Comparison of ENCODE assay signal across 8 cellular contexts in the genomic region with DNA sequence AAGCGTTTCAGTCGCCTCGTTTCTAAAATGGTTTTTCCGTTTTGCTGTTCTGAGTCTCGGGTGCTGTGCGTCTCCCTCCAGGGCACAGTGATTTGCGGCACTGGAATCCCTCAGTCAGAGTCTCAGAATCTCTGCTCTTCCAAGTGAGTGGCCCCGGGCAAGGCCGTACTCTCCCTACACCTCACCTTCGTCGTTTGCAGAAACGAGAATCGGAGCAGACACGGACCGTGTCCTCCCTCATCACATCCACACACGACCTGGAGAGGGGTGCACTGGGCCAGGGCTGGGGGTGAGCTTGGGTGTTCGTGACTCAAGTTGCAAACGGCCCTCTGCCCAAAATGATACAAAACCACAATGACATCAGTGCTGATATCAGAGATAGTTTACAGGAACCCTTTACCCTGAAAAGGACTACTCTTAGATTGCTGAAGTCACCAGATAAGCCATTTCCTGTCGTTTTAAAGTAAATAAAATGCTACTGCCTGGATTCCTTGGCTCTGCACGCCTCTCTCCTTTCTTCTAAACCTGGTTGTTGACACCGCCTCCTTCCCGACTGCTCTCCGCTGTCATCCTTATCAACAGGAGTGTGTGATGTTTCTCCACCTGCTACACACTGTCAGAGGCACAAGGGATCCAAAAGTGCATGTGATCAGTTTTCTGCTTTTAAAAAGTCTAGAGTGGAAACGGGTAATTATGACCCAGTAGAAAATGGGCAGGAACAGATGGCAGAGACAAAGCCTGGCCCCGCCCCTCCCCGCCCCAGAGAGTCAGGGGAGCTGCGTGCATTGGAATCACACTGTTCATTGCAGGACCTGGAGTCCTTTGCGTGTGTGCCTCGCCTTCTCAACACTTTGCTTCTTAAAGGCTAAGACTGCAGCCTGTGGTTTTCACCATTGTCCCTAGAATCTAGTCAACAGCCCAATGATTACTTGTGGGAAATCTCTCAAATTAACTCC.
DNase-seq lines count a peak whose midpoint lies in the region; ATAC-seq and TF ChIP-seq lines count a peak whose summit lies in the region.

No MANE protein-coding gene starts in this region.

- TF ChIP-seq CTCF in AG10803 (conservative IDR thresholded peaks at IDR 0.05; ENCODE audit: low read length) = no peak

- H3K4me1 ChIP-seq in stomach smooth muscle (ENCODE audit: control insufficient read depth, insufficient read depth, low read length) = peaks cover 8% of the 10 kb centered on the region

- H3K9ac ChIP-seq in stomach smooth muscle (ENCODE audit: low read length in 2 of 2) = peak overlapping the region; percentile 39 to 47

- ATAC-seq in HG02870 (IDR thresholded peaks at IDR 0.05; ENCODE audit: unreplicated experiment) = no peak
- ATAC-seq in GM18907 (IDR thresholded peaks at IDR 0.05; ENCODE audit: unreplicated experiment) = no peak

- H3K27ac ChIP-seq in stomach smooth muscle (ENCODE audit: low read length) = no peak overlapping the region

- H3K9me3 ChIP-seq in stomach smooth muscle (ENCODE audit: control insufficient read depth in 2 of 2, low read length in 2 of 2) = peaks cover 0 to 16% of the 10 kb centered on the region in 2 donors

- H3K4me3 ChIP-seq in AG10803 (ENCODE audit: low read length) (peak overlapping the region; percentile 68), stomach smooth muscle (ENCODE audit: low read length in 2 of 2) (peak overlapping the region; percentile 47 to 78)

- no peaks in the 10 kb centered on the region for H3K36me3 ChIP-seq in stomach smooth muscle (ENCODE audit: control insufficient read depth in 2 of 2, insufficient read depth in 2 of 2, low read length in 2 of 2)

- no peaks in the 10 kb centered on the region for H3K27me3 ChIP-seq in stomach smooth muscle (ENCODE audit: control insufficient read depth in 1 of 2, insufficient read depth in 2 of 2, low read length in 2 of 2)

- DNase-seq in AG10803 (ENCODE audit: low read depth) (peak; percentile 8), HuH-7 (ENCODE audit: low spot score) (peak; percentile 84), amniotic epithelial cell (ENCODE audit: low read depth) (peak; percentile 62), iPS-NIHi7 (ENCODE audit: extremely low spot score) (peak; percentile 32)
- no peak for DNase-seq in activated CD4-positive, alpha-beta T cell treated with anti-CD3 and anti-CD28 coated beads, Interleukin-2, amount 50 U/mL, for 1 hour
